1 cellular context compared by ENCODE assay signal in genomic region chr7:1244701-1245526, GRCh38.
TF ChIP-seq lines count a peak whose summit lies in the region.

No MANE protein-coding gene starts in this region.

TF ChIP-seq in K562, 482 proteins besides CTCF, POLR2A, EP300 and RAD21:
- TF ChIP-seq SP2 (IDR thresholded peaks at IDR 0.05; ENCODE audit: extremely low read depth, low read depth, low read length, poor library complexity, severe bottlenecking) (no peak), ZNF143 (CRISPR knock-in tag; IDR thresholded peaks at IDR 0.05) (no peak), NFIC (IDR thresholded peaks at IDR 0.05) (no peak), BMI1 (IDR thresholded peaks at IDR 0.05; ENCODE audit: low read length) (no peak), MTA1 (IDR thresholded peaks at IDR 0.05; ENCODE audit: borderline replicate concordance) (no peak), MCM2 (IDR thresholded peaks at IDR 0.05; ENCODE audit: low read depth) (no peak), CTBP1 (IDR thresholded peaks at IDR 0.05; ENCODE audit: borderline replicate concordance) (no peak)
